1 cellular context compared by ENCODE assay signal in the genomic region with DNA sequence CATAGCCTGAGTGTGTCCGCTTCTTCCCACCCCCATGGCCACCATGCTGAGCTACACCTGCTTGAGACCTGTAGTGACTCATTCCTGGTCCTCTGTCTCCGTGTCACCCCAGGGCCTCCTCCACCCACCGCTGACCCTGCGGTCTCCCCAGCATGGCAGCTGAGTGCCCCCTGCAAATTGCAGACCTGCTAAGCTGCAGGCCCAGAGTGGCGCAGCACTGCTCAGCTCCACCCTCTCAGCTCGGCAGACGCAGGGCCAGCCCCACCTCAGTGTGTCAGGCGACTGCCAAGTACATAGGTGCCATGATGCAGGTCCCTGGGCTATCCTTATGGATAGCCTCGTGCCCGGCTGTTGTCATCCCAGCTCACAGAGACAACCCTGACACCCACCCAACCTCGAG.
TF ChIP-seq lines count a peak whose summit lies in the region.

No MANE protein-coding gene starts in this region.

TF ChIP-seq in HEK293, 187 proteins besides CTCF, POLR2A, EP300 and RAD21 (continued from another document):
- TF ChIP-seq, protein P1, sequence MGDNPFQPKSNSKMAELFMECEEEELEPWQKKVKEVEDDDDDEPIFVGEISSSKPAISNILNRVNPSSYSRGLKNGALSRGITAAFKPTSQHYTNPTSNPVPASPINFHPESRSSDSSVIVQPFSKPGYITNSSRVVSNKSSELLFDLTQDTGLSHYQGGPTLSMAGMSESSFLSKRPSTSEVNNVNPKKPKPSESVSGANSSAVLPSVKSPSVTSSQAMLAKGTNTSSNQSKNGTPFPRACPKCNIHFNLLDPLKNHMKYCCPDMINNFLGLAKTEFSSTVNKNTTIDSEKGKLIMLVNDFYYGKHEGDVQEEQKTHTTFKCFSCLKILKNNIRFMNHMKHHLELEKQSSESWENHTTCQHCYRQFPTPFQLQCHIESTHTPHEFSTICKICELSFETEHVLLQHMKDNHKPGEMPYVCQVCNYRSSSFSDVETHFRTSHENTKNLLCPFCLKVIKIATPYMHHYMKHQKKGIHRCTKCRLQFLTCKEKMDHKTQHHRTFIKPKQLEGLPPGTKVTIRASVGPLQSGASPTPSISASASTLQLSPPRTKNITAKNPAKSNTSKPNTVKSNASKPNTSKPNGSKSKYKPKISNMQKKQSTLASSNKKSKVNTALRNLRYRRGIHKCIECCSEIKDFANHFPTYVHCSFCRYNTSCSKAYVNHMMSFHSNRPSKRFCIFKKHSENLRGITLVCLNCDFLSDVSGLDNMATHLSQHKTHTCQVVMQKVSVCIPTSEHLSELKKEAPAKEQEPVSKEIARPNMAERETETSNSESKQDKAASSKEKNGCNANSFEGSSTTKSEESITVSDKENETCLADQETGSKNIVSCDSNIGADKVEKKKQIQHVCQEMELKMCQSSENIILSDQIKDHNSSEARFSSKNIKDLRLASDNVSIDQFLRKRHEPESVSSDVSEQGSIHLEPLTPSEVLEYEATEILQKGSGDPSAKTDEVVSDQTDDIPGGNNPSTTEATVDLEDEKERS (tag by site-specific recombination; IDR thresholded peaks at IDR 0.05): no peak
